Comparison of ENCODE assay signal across 25 cellular contexts in genomic region chr20:61890210-61890609, GRCh38.
DNase-seq lines count a peak whose midpoint lies in the region; ATAC-seq, FAIRE-seq and TF ChIP-seq lines count a peak whose summit lies in the region.
"Had no signal": no experiment of that assay in that cellular context is flagged by ENCODE, and none has a peak within 500 bp of the region (broad histone marks: within the 10 kb centered on the region; RNA-seq: fewer than 3 reads in every experiment).

No MANE protein-coding gene starts in this region.

- H2BK15ac ChIP-seq in H1 (ENCODE audit: low read length): no peak overlapping the region

- no peaks in the 10 kb centered on the region for H3K79me1 ChIP-seq in H1 (ENCODE audit: low read depth, low read length)

- no peak overlapping the region for H4K8ac ChIP-seq in H1 (ENCODE audit: extremely low read depth, insufficient read depth, low read length)

- H3K23me2 ChIP-seq in H1 (ENCODE audit: low read depth, low read length): peaks cover 26% of the 10 kb centered on the region; the same call in 1 of the 2 replicates

- no peaks in the 10 kb centered on the region for H3K9me3 ChIP-seq in HEK293 (ENCODE audit: control insufficient read depth, insufficient read depth, low read depth, low read length)
- H3K9me3 ChIP-seq in H1 (ENCODE audit: insufficient read depth in 2 of 2, low read depth in 1 of 2, low read length in 1 of 2): 0 out of 4 replicates have a peak, but pooled peaks cover 0 to 8% of the 10 kb centered on the region in 2 experiments
- no peaks in the 10 kb centered on the region for H3K9me3 ChIP-seq in SK-N-SH
- H3K9me3 ChIP-seq: BE2C, BLaER1 had no signal

- no peak for FAIRE-seq in H1 (lab: Jason Lieb, UNC)
- FAIRE-seq: A204.1, GM12892, GM18507 had no signal

- POLR2A ChIA-PET in HEK293 (lab: Yijun Ruan, JAX) (no interaction called here), HEK293T (lab: Yijun Ruan, JAX) (no interaction called here), H1 (lab: Charles Lee; ENCODE audit: partially characterized antibody) (no interaction called here), SK-N-SH (lab: Yijun Ruan, JAX) (no interaction called here)

- H2BK120ac ChIP-seq in H1 (replicated peaks; ENCODE audit: low read depth, low read length): no peak overlapping the region

- H3K27ac ChIP-seq in HEK293 (ENCODE audit: extremely low read depth, low read depth, low read length) (no peak overlapping the region), H1 (ENCODE audit: low read depth, low read length) (no peak overlapping the region), SK-N-SH (ENCODE audit: low read depth in 2 of 2, low read length in 1 of 2) (no peak overlapping the region)
- H3K27ac ChIP-seq: BLaER1 had no signal

- peak overlapping the region; percentile 69 for H3K56ac ChIP-seq in H1 (replicated peaks; ENCODE audit: insufficient read length, low read depth, low read length)

- H3K79me2 ChIP-seq in H1 (ENCODE audit: control insufficient read depth in 1 of 2, insufficient read depth in 2 of 2, low read length in 2 of 2) (no peaks in the 10 kb centered on the region), SK-N-SH (ENCODE audit: insufficient read depth) (no peaks in the 10 kb centered on the region)

- CTCF ChIA-PET in HEK293 (lab: Yijun Ruan, JAX) (interaction anchor here (0.6 kb wide), 1 partner anchor 1926 kb away, joined by 3 read pairs; no protein-coding TSS in a partner anchor), HEK293T (lab: Yijun Ruan, JAX) (no interaction called here), H1 (lab: Charles Lee; ENCODE audit: partially characterized antibody) (no interaction called here), SK-N-SH (lab: Yijun Ruan, JAX) (no interaction called here)

- no peak overlapping the region for H2BK5ac ChIP-seq in H1 (ENCODE audit: low read depth, low read length)

- no peak for TF ChIP-seq RAD21 in H1 (IDR thresholded peaks at IDR 0.05 in 1 of 2, conservative IDR thresholded peaks at IDR 0.05 in 1 of 2; ENCODE audit: low read depth in 2 of 2, low read length in 2 of 2)
- TF ChIP-seq RAD21 in SK-N-SH (IDR thresholded peaks at IDR 0.05; ENCODE audit: low read length): no peak

- H2AFZ ChIP-seq in H1 (ENCODE audit: low read length): no peak overlapping the region
- no peak overlapping the region for H2AFZ ChIP-seq in SK-N-SH (ENCODE audit: low read depth)

- H3K4me1 ChIP-seq in HEK293 (ENCODE audit: control insufficient read depth, insufficient read depth, low read length) (no peaks in the 10 kb centered on the region), H1 (replicated peaks in 1 of 4; ENCODE audit: control insufficient read depth in 3 of 4, insufficient read depth in 4 of 4, low read length in 3 of 4) (no peaks in the 10 kb centered on the region), SK-N-SH (ENCODE audit: control insufficient read depth in 1 of 2, insufficient read depth in 2 of 2, low read depth in 1 of 2, low read length in 1 of 2) (no peaks in the 10 kb centered on the region)
- H3K4me1 ChIP-seq: BE2C had no signal

- H3K36me3 ChIP-seq in HEK293 (ENCODE audit: control insufficient read depth in 2 of 2, insufficient read depth in 1 of 2, low read length in 2 of 2): no peaks in the 10 kb centered on the region
- no peaks in the 10 kb centered on the region for H3K36me3 ChIP-seq in H1 (ENCODE audit: control insufficient read depth in 2 of 4, insufficient read depth in 4 of 4, low read length in 3 of 4)
- H3K36me3 ChIP-seq in SK-N-SH (replicated peaks in 1 of 2; ENCODE audit: control insufficient read depth in 1 of 2, insufficient read depth in 2 of 2, low read length in 1 of 2): no peaks in the 10 kb centered on the region
- H3K36me3 ChIP-seq: BE2C, BLaER1 had no signal

- no peak overlapping the region for H3K4me3 ChIP-seq in HEK293 (ENCODE audit: low read depth, low read length)
- H3K4me3 ChIP-seq in H1 (ENCODE audit: extremely low read depth in 1 of 4, insufficient read depth in 2 of 4, low read depth in 3 of 4, low read length in 4 of 4): no peak overlapping the region
- H3K4me3 ChIP-seq in SK-N-SH (ENCODE audit: low read depth in 2 of 2, low read length in 1 of 2): no peak overlapping the region
- H3K4me3 ChIP-seq: BLaER1, GM12878 had no signal

- TF ChIP-seq EP300 in H1 (IDR thresholded peaks at IDR 0.05; ENCODE audit: borderline replicate concordance in 1 of 2, low read depth in 2 of 2, low read length in 2 of 2) (no peak), SK-N-SH (IDR thresholded peaks at IDR 0.05; ENCODE audit: borderline replicate concordance in 1 of 2, low read depth in 1 of 2, low read length in 1 of 2) (no peak)

- no peak overlapping the region for H3K18ac ChIP-seq in H1 (ENCODE audit: extremely low read depth, low read length)

- H4K20me1 ChIP-seq in H1 (replicated peaks in 1 of 2; ENCODE audit: control insufficient read depth in 1 of 2, insufficient read depth in 2 of 2, low read length in 2 of 2) (peaks cover 0 to 11% of the 10 kb centered on the region in 2 experiments), SK-N-SH (ENCODE audit: insufficient read depth) (no peaks in the 10 kb centered on the region)

- ATAC-seq in HG03280 (IDR thresholded peaks at IDR 0.05; ENCODE audit: unreplicated experiment): no peak
- ATAC-seq: GM12878 had no signal

- H3F3A ChIP-seq in SK-N-SH (replicated peaks; ENCODE audit: insufficient read depth): no peaks in the 10 kb centered on the region

- no peak overlapping the region for H3K14ac ChIP-seq in H1 (ENCODE audit: insufficient read length)

- H2BK12ac ChIP-seq in H1 (ENCODE audit: low read depth, low read length): no peak overlapping the region

- no peak overlapping the region for H3K4me2 ChIP-seq in H1 (ENCODE audit: insufficient read depth in 1 of 2, low read depth in 2 of 2, low read length in 2 of 2)
- H3K4me2 ChIP-seq in SK-N-SH: no peak overlapping the region
- H3K4me2 ChIP-seq: BLaER1 had no signal

- H3K9ac ChIP-seq in H1 (replicated peaks in 1 of 4; ENCODE audit: extremely low read depth in 1 of 4, low read depth in 3 of 4, low read length in 3 of 4) (no peak overlapping the region), SK-N-SH (no peak overlapping the region)
- H3K9ac ChIP-seq: BLaER1 had no signal

- no peak overlapping the region for H3K23ac ChIP-seq in H1 (ENCODE audit: insufficient read length)

- no peak overlapping the region for H2BK20ac ChIP-seq in H1 (ENCODE audit: low read length)

- no peak for TF ChIP-seq CTCF in HEK293 (tag by site-specific recombination; IDR thresholded peaks at IDR 0.05)
- no peak for TF ChIP-seq CTCF in H1 (IDR thresholded peaks at IDR 0.05; ENCODE audit: control extremely low read depth in 1 of 3, insufficient read depth in 1 of 3, low read depth in 1 of 3, low read length in 3 of 3)
- no peak for TF ChIP-seq CTCF in SK-N-SH (IDR thresholded peaks at IDR 0.05)

- no peak overlapping the region for H3K4ac ChIP-seq in H1 (replicated peaks; ENCODE audit: insufficient read length, low read depth, low read length)

- no peak overlapping the region for H2AK5ac ChIP-seq in H1 (ENCODE audit: low read depth, low read length)

- H4K91ac ChIP-seq in H1 (replicated peaks; ENCODE audit: insufficient read length, low read length): no peak overlapping the region

- no peak for TF ChIP-seq POLR2A in H1 (IDR thresholded peaks at IDR 0.05; ENCODE audit: control extremely low read depth in 1 of 2, low read depth in 2 of 2, low read length in 2 of 2)

- no peak overlapping the region for H4K5ac ChIP-seq in H1 (ENCODE audit: insufficient read length, low read depth, low read length)

- WGBS in H1 (ENCODE audit: extremely low coverage in 1 of 2, insufficient coverage in 1 of 2, insufficient read length in 1 of 2, insufficient replicate concordance in 2 of 2, low coverage in 1 of 2, low lambda C conversion rate in 2 of 2, missing lambda C conversion rate in 1 of 2), 2 experiments: 0% methylated on average over 1 of the region's 1 CpG; no CpG with 5 or more reads in 1 of the 2 experiments
- 29% methylated on average over 1 of the region's 1 CpG for WGBS in SK-N-SH (ENCODE audit: low lambda C conversion rate)

- no peaks in the 10 kb centered on the region for H3K9me2 ChIP-seq in SK-N-SH

- peaks cover 0 to 6% (median 0%) of the 10 kb centered on the region in 4 experiments; a peak in 2 of 7 replicates for H3K27me3 ChIP-seq in H1 (replicated peaks in 1 of 4; ENCODE audit: control insufficient read depth in 3 of 4, extremely low read depth in 1 of 4, insufficient read depth in 3 of 4, low read length in 3 of 4)
- H3K27me3 ChIP-seq in SK-N-SH (ENCODE audit: insufficient read depth): no peaks in the 10 kb centered on the region
- H3K27me3 ChIP-seq: BE2C, BLaER1 had no signal

- DNase-seq in HEK293T (ENCODE audit: extremely low spot score) (no peak), H1 (ENCODE audit: low read depth in 1 of 2, low spot score in 2 of 2) (no peak), NCI-H2196 (lab: John Stamatoyannopoulos, UW; ENCODE audit: unreplicated experiment) (no peak), SK-N-SH (no peak)
- DNase-seq: 8988T; ACHN; BE2C; C1 segment of cervical spinal cord; CD4-positive, alpha-beta memory T cell; CD4-positive, CD25-positive, alpha-beta regulatory T cell; COR-L47; DMS 273 treated with DMSO at 0.1 percent for 48 hours; DMS153; DMS53; DMS79; DND-41; EL; GDM1 had no signal

TF ChIP-seq in HEK293T, 16 proteins besides CTCF, POLR2A, EP300 and RAD21 (continues in another document):
- TF ChIP-seq HDGF (IDR thresholded peaks at IDR 0.05; ENCODE audit: borderline replicate concordance): no peak

TF ChIP-seq in H1, 55 proteins besides CTCF, POLR2A, EP300 and RAD21 (continues in another document):
- TF ChIP-seq NANOG (IDR thresholded peaks at IDR 0.05; ENCODE audit: insufficient read depth, low read depth, low read length, poor library complexity, severe bottlenecking): no peak

TF ChIP-seq in SK-N-SH, 30 proteins besides CTCF, POLR2A, EP300 and RAD21:
- TF ChIP-seq MAX (IDR thresholded peaks at IDR 0.05; ENCODE audit: low read depth): no peak
